Comparison of ENCODE assay signal across 14 cellular contexts in genomic region chr21:31647650-31648049, GRCh38. TPM values are rescaled to one million over a fixed set of nuclear protein-coding genes. Genes with fewer than 3 reads are reported as not detected.
DNase-seq lines count a peak whose midpoint lies in the region; ATAC-seq and TF ChIP-seq lines count a peak whose summit lies in the region.
"Had no signal": no experiment of that assay in that cellular context is flagged by ENCODE, and none has a peak within 500 bp of the region (broad histone marks: within the 10 kb centered on the region; RNA-seq: fewer than 3 reads in every experiment).

No MANE protein-coding gene starts in this region.

- TF ChIP-seq CTCF in HFFc6 (IDR thresholded peaks at IDR 0.05): no peak

- H3K27me3 Mint-ChIP-seq in activated T-helper 17 cell treated with anti-CD3 and anti-CD28 coated beads, Interleukin-2, amount 50 U/mL, for 72 hours: peaks cover 2% of the 10 kb centered on the region
- peaks cover 3% of the 10 kb centered on the region; the same call in 1 of the 2 replicates for H3K27me3 Mint-ChIP-seq in HFFc6 (ENCODE audit: insufficient read depth)

- H3K27ac Mint-ChIP-seq in activated T-helper 17 cell treated with anti-CD3 and anti-CD28 coated beads, Interleukin-2, amount 50 U/mL, for 72 hours: no peak overlapping the region
- H3K27ac Mint-ChIP-seq in HFFc6: no peak overlapping the region
- H3K27ac Mint-ChIP-seq: nephron progenitor cell, T-cell had no signal

- H3K4me1 Mint-ChIP-seq in activated T-helper 17 cell treated with anti-CD3 and anti-CD28 coated beads, Interleukin-2, amount 50 U/mL, for 72 hours: no peaks in the 10 kb centered on the region
- H3K4me1 Mint-ChIP-seq in HFFc6 (ENCODE audit: low read depth): no peaks in the 10 kb centered on the region
- H3K4me1 Mint-ChIP-seq: nephron progenitor cell, T-cell had no signal

- ATAC-seq in GM19025 (IDR thresholded peaks at IDR 0.05; ENCODE audit: low read depth, unreplicated experiment): peak; percentile 49
- ATAC-seq in GM21723 (IDR thresholded peaks at IDR 0.05; ENCODE audit: unreplicated experiment): peak; percentile 87
- peak; percentile 65 for ATAC-seq in HG03565 (IDR thresholded peaks at IDR 0.05; ENCODE audit: unreplicated experiment)
- ATAC-seq in activated T-helper 17 cell treated with anti-CD3 and anti-CD28 coated beads, Interleukin-2, amount 50 U/mL, for 72 hours (replicated peaks): no peak
- ATAC-seq in GM21825 (IDR thresholded peaks at IDR 0.05; ENCODE audit: unreplicated experiment): no peak
- ATAC-seq: T-cell had no signal

- no peak overlapping the region for H3K4me3 Mint-ChIP-seq in activated T-helper 17 cell treated with anti-CD3 and anti-CD28 coated beads, Interleukin-2, amount 50 U/mL, for 72 hours
- H3K4me3 Mint-ChIP-seq in HFFc6: no peak overlapping the region
- H3K4me3 Mint-ChIP-seq: nephron progenitor cell, T-cell had no signal

- no peaks in the 10 kb centered on the region for H3K9me3 Mint-ChIP-seq in activated T-helper 17 cell treated with anti-CD3 and anti-CD28 coated beads, Interleukin-2, amount 50 U/mL, for 72 hours
- H3K9me3 Mint-ChIP-seq in HFFc6: no peaks in the 10 kb centered on the region

- DNase-seq in NCI-H526 treated with DMSO at 0.1 percent for 48 hours (lab: John Stamatoyannopoulos, UW) (no peak), HFFc6 (no peak)
- DNase-seq: DMS 273 treated with DMSO at 0.1 percent for 48 hours; effector CD4-positive, alpha-beta T cell; KBM-7; NCI-H1105; NCI-H2171 treated with DMSO at 0.1 percent for 48 hours; nephron progenitor cell; T-cell had no signal

- H3K36me3 Mint-ChIP-seq in activated T-helper 17 cell treated with anti-CD3 and anti-CD28 coated beads, Interleukin-2, amount 50 U/mL, for 72 hours (ENCODE audit: low read depth): no peaks in the 10 kb centered on the region
- no peaks in the 10 kb centered on the region for H3K36me3 Mint-ChIP-seq in HFFc6 (ENCODE audit: low read depth)
- H3K36me3 Mint-ChIP-seq: T-cell had no signal

RNA-seq across cellular contexts. Expression of gene SOD1, which starts 11.8 kb away (rescaled TPM):
- 100 to 1,000 TPM; 148 to 244 TPM for total RNA-seq in activated T-helper 17 cell treated with anti-CD3 and anti-CD28 coated beads, Interleukin-2, amount 50 U/mL, for 72 hours
- 100 to 1,000 TPM; 236 to 290 (median 281) TPM for total RNA-seq in HFFc6 (2021; fragmentation: NEBNext Ultra II Directional; extraction: Animal tissue kit (Norgen Biotek cat#: 25700))

Comparison
In these comparisons a context has a peak if more than half of its experiments do, and no peak if none do; other contexts are left out.
1. ATAC-seq: peak in GM19025 (single experiment), GM21723 (single experiment) and HG03565 (single experiment); none in activated T-helper 17 cell treated with anti-CD3 and anti-CD28 coated beads, Interleukin-2, amount 50 U/mL, for 72 hours (single experiment) and GM21825 (single experiment).